1 cellular context compared by ENCODE assay signal in genomic region chr12:5073838-5074237, GRCh38.
TF ChIP-seq lines count a peak whose summit lies in the region.

No MANE protein-coding gene starts in this region.

TF ChIP-seq in GM23338, 12 proteins besides CTCF, POLR2A, EP300 and RAD21 (continued from another document):
- TF ChIP-seq ZNF462 (CRISPR knock-in tag; IDR thresholded peaks at IDR 0.05) (no peak), EZH2 (IDR thresholded peaks at IDR 0.05; ENCODE audit: low read depth, unreplicated experiment) (no peak), STAT1 (IDR thresholded peaks at IDR 0.05; ENCODE audit: unreplicated experiment) (no peak), JUNB (IDR thresholded peaks at IDR 0.05; ENCODE audit: unreplicated experiment) (no peak), NANOG (IDR thresholded peaks at IDR 0.05; ENCODE audit: borderline replicate concordance) (no peak), REST (IDR thresholded peaks at IDR 0.05; ENCODE audit: unreplicated experiment) (no peak), ZNF114 (CRISPR knock-in tag; IDR thresholded peaks at IDR 0.05) (no peak), ETS1 (IDR thresholded peaks at IDR 0.05) (no peak), EZH2phosphoT487 (IDR thresholded peaks at IDR 0.05; ENCODE audit: unreplicated experiment) (no peak), ZNF331 (CRISPR knock-in tag; IDR thresholded peaks at IDR 0.05; ENCODE audit: low read depth) (no peak)
